ENCODE assay signal across 1 cellular context in the genomic region with DNA sequence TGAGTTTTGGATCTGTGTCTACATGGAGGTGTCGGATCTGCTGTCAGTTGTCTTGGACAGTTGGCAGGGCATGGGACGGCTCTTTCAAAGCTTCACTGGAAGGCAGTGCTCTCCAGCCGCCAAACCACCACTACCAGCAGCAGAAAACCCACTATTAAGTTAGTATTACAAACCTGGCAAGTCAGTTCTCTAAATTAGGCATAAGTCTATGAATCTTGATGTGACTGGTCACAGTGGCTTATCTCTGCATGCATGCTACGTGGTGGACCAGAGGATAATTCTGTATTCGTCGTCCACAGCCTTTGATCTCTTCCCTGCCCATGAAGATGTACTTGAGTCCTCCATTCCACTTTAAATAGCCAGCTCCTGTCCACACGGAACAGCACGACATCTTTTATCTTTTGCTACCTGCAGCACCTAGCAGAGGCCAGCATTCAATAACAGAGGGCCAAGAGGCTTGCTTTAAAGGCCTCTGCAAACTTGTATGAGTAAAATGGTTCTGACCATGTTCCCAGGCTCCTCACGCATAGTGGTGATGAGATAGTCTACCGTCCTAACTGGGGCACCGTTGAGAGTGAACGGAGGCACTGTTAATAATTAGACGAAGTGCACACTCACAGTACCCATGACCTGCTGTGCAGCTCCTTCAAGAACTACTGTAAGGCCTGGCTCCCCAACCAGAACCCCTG.
TF ChIP-seq lines count a peak whose summit lies in the region.

No MANE protein-coding gene starts in this region.

TF ChIP-seq in GM23338, 12 proteins besides CTCF, POLR2A, EP300 and RAD21 (continued from another document):
- TF ChIP-seq ZNF462 (CRISPR knock-in tag; IDR thresholded peaks at IDR 0.05): no peak
